In the genomic region with DNA sequence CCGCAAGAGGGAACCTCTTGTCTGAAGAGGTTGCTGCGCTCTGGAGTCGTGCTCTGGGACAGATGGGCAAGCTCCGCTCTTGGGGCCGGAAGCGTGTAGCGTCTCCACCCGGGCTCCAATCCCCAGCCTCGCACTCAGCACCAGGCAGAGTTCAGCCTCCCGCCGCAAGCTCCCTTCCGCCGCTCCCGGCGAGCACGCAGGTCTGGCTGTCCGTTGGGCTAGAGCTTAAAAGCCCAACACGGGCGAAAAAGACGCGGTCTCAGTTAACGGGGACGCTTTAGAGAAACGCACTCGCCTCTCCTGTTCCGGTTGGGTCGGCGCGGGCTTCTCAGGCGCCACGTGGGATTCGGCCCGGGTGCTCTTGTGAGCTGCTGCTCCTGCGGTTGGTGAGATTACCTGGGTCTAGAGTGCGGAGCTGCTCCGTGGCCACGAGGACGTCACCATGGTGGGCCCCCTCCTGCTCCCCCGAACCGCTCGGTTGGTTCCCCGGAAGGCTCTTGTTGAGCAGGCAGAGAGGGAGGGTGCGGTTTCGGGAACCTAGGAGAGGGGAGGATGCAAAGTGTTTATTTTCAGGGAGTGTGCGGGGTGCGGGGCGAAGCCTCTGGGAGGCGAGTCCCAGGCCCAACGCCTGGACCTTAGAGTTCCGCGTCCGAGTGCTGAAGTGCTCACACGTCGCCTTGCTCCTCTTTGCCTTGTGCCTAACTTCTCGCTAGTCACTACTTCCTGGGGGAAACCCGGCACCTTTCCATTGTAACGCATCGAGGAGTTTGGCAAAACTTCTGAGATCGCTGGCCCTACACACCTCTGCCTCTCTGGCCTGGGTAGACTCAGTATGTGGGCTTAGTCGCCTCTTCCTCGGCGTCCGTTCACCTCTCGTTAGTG, we compare ENCODE assay signal across 8 cellular contexts. TPM values are rescaled to one million over a fixed set of nuclear protein-coding genes. Genes with fewer than 3 reads are reported as not detected.
DNase-seq lines count a peak whose midpoint lies in the region; ATAC-seq and TF ChIP-seq lines count a peak whose summit lies in the region.

A gene (plus strand): TSS at position 331 of the 882 bp plus-strand sequence. CDS start 112 bp downstream, at position 443.

- TF ChIP-seq POLR2A in uterus (IDR thresholded peaks at IDR 0.05) = peak in 1 of 2 donors; percentile 38

- H3K4me1 Mint-ChIP-seq in T-helper 17 cell = peaks cover 28% of the 10 kb centered on the region

- TF ChIP-seq CTCF in GM13977 (IDR thresholded peaks at IDR 0.05; ENCODE audit: extremely low read depth, insufficient read depth, missing control alignments) (no peak), right atrium auricular region (IDR thresholded peaks at IDR 0.05) (no peak), uterus (IDR thresholded peaks at IDR 0.05) (no peak)

- H3K4me1 ChIP-seq in right atrium auricular region (peaks cover 0 to 7% of the 10 kb centered on the region in 2 donors), uterus (no peaks in the 10 kb centered on the region)

- H3K27ac ChIP-seq in angular gyrus (ENCODE audit: low read depth, low read length) = peak within 1 kb of the TSS; percentile 72
- peak within 1 kb of the TSS; percentile 71 to 79 for H3K27ac ChIP-seq in right atrium auricular region
- peak within 1 kb of the TSS; percentile 84 to 89 for H3K27ac ChIP-seq in uterus

- H3K27me3 ChIP-seq in right atrium auricular region (no peaks in the 10 kb centered on the region), uterus (no peaks in the 10 kb centered on the region)

- in situ Hi-C loops in GM13977 (cut with MboI; ENCODE audit: low pct_unique_long_range_greater_than_20kb, low sequenced_read_pairs, unreplicated experiment) = loop anchor here (25.0 kb wide), 1 partner anchor 382 kb away; no protein-coding TSS in a partner anchor

- ATAC-seq in HG02870 (IDR thresholded peaks at IDR 0.05; ENCODE audit: unreplicated experiment) (peak; percentile 82), T-helper 17 cell (peak; percentile 87)

- peak within 1 kb of the TSS; percentile 99 for H3K4me3 Mint-ChIP-seq in T-helper 17 cell

- H3K36me3 Mint-ChIP-seq in T-helper 17 cell (ENCODE audit: low read depth) = peaks cover 4% of the 10 kb centered on the region

- DNase-seq in GM13977 (ENCODE audit: low spot score) = peak; percentile 76
- peak; percentile 78 for DNase-seq in NCI-H146 treated with DMSO at 0.1 percent for 48 hours (lab: John Stamatoyannopoulos, UW; ENCODE audit: unreplicated experiment)
- peak; percentile 49 to 65 (median 63) for DNase-seq in T-helper 17 cell
- DNase-seq in right atrium auricular region (ENCODE audit: low spot score) = peak; percentile 91
- peak; percentile 78 for DNase-seq in pulmonary artery endothelial cell (ENCODE audit: low read depth, low spot score)
- peak; percentile 81 to 86 for DNase-seq in uterus

- no peaks in the 10 kb centered on the region for H3K36me3 ChIP-seq in right atrium auricular region
- no peaks in the 10 kb centered on the region for H3K36me3 ChIP-seq in uterus

- peaks cover 14% of the 10 kb centered on the region for H3K27me3 Mint-ChIP-seq in T-helper 17 cell

- H3K9me3 ChIP-seq in T-helper 17 cell (ENCODE audit: control insufficient read depth, low read length, poor library complexity, severe bottlenecking) = no peaks in the 10 kb centered on the region
- H3K9me3 ChIP-seq in right atrium auricular region = no peaks in the 10 kb centered on the region
- no peaks in the 10 kb centered on the region for H3K9me3 ChIP-seq in uterus

- peak within 1 kb of the TSS; percentile 82 for H3K4me3 ChIP-seq in right atrium auricular region
- peak within 1 kb of the TSS; percentile 69 to 84 for H3K4me3 ChIP-seq in uterus

- peak within 1 kb of the TSS; percentile 97 for H3K27ac Mint-ChIP-seq in T-helper 17 cell

- intact Hi-C loops in uterus (cut with DNase I; ENCODE audit: low total_unique reads) = no loop called here

RNA-seq across cellular contexts. Expression of the gene that starts here (rescaled TPM):
- total RNA-seq in T-helper 17 cell (10 to 100 TPM in 1 of 2 donors, 1 to 10 TPM in 1; 7.5 to 10.9 TPM), right atrium auricular region (10 to 100 TPM; 11.4 to 15.2 TPM), pulmonary artery endothelial cell (33.3 and 34.6 TPM in 2 replicates), uterus (10 to 100 TPM; 11.2 to 49.6 (median 33.4) TPM)

Comparison
In these comparisons a context has a peak if more than half of its experiments do, and no peak if none do; other contexts are left out.
1. Peak in every context shown above with its lines: DNase-seq, ATAC-seq, H3K4me3 ChIP-seq and H3K27ac ChIP-seq.